In genomic region chrX:16883487-16883804, GRCh38 we compare ENCODE assay signal across 12 cellular contexts. TPM values are rescaled to one million over a fixed set of nuclear protein-coding genes. Genes with fewer than 3 reads are reported as not detected.
DNase-seq lines count a peak whose midpoint lies in the region; ATAC-seq and TF ChIP-seq lines count a peak whose summit lies in the region.
"Had no signal": no experiment of that assay in that cellular context is flagged by ENCODE, and none has a peak within 500 bp of the region (broad histone marks: within the 10 kb centered on the region; RNA-seq: fewer than 3 reads in every experiment).

No MANE protein-coding gene starts in this region.

- H3K36me3 Mint-ChIP-seq in endodermal cell (ENCODE audit: low read depth): no peaks in the 10 kb centered on the region
- H3K36me3 Mint-ChIP-seq in progenitor cell of endocrine pancreas (ENCODE audit: insufficient read depth): no peaks in the 10 kb centered on the region
- H3K36me3 Mint-ChIP-seq: CD8-positive, alpha-beta memory T cell had no signal

- H3K9ac ChIP-seq in endodermal cell (ENCODE audit: extremely low read depth, low read length, poor library complexity, severe bottlenecking): no peak overlapping the region

- POLR2A ChIA-PET in Panc1 (lab: Charles Lee): no interaction called here

- H3K27ac ChIP-seq in DOHH2 (ENCODE audit: low read depth, low read length) (peak overlapping the region; percentile 83), Panc1 (ENCODE audit: low read length) (no peak overlapping the region), endodermal cell (ENCODE audit: low read depth, low read length) (no peak overlapping the region)

- H3K9me2 ChIP-seq in DOHH2 (replicated peaks; ENCODE audit: control insufficient read depth, low read length): no peaks in the 10 kb centered on the region

- H3K79me2 ChIP-seq in DOHH2 (ENCODE audit: control insufficient read depth, low read length): no peaks in the 10 kb centered on the region

- WGBS in endodermal cell (ENCODE audit: insufficient coverage in 1 of 2, insufficient read length in 1 of 2), 2 experiments: 45% methylated on average over 3 of the region's 3 CpGs; no CpG with 5 or more reads in 1 of the 2 experiments

- H3K9me3 ChIP-seq in DOHH2 (ENCODE audit: control insufficient read depth, insufficient read depth, low read length) (no peaks in the 10 kb centered on the region), Panc1 (ENCODE audit: control insufficient read depth, insufficient read depth, low read depth, low read length) (no peaks in the 10 kb centered on the region), endodermal cell (ENCODE audit: control insufficient read depth, low read length) (no peaks in the 10 kb centered on the region)
- H3K9me3 ChIP-seq: esophagus squamous epithelium, right atrium auricular region, stomach had no signal

- intact Hi-C loops in Panc1 (cut with micrococcal nuclease; ENCODE audit: unreplicated experiment): loop anchor here (2.0 kb wide), 1 partner anchor 163 kb away; no protein-coding TSS in a partner anchor

- H3K4me1 Mint-ChIP-seq in endodermal cell (peaks cover 3% of the 10 kb centered on the region), progenitor cell of endocrine pancreas (ENCODE audit: low read depth) (peaks cover 9% of the 10 kb centered on the region)

- no peak for ATAC-seq in Panc1
- no peak for ATAC-seq in left lobe of liver
- no peak for ATAC-seq in HG03354 (IDR thresholded peaks at IDR 0.05; ENCODE audit: poor library complexity, severe bottlenecking, unreplicated experiment)
- ATAC-seq in HG03442 (IDR thresholded peaks at IDR 0.05; ENCODE audit: unreplicated experiment): no peak

- BruUV-seq in Panc1 (replicated peaks; lab: Mats Ljungman, UMichigan): no TSS peak

- H3K4me2 ChIP-seq in DOHH2 (ENCODE audit: low read length): peak overlapping the region; percentile 81

- H3K27me3 Mint-ChIP-seq in endodermal cell (ENCODE audit: insufficient read depth) (peaks cover 24% of the 10 kb centered on the region), progenitor cell of endocrine pancreas (peaks cover 3% of the 10 kb centered on the region)

- no peaks in the 10 kb centered on the region for H3K9me3 Mint-ChIP-seq in endodermal cell
- no peaks in the 10 kb centered on the region for H3K9me3 Mint-ChIP-seq in progenitor cell of endocrine pancreas (ENCODE audit: low read depth)
- H3K9me3 Mint-ChIP-seq: CD8-positive, alpha-beta memory T cell had no signal

- H3K4me3 ChIP-seq in DOHH2 (ENCODE audit: low read length) (peak overlapping the region; percentile 84), Panc1 (ENCODE audit: low read depth in 2 of 2, low read length in 2 of 2) (no peak overlapping the region), endodermal cell (ENCODE audit: low read length) (peak overlapping the region; percentile 76)

- no peaks in the 10 kb centered on the region for H4K20me1 ChIP-seq in DOHH2 (ENCODE audit: control insufficient read depth, insufficient read depth, low read depth, low read length)

- no peaks in the 10 kb centered on the region for H3K27me3 ChIP-seq in DOHH2 (ENCODE audit: control insufficient read depth, low read length)
- no peaks in the 10 kb centered on the region for H3K27me3 ChIP-seq in Panc1 (ENCODE audit: control insufficient read depth, insufficient read depth, low read length)
- no peaks in the 10 kb centered on the region for H3K27me3 ChIP-seq in endodermal cell (ENCODE audit: control insufficient read depth, insufficient read depth, low read length, poor library complexity, severe bottlenecking)
- H3K27me3 ChIP-seq: esophagus squamous epithelium, right atrium auricular region had no signal

- H3K4me1 ChIP-seq in DOHH2 (ENCODE audit: control insufficient read depth, low read length) (peaks cover 46% of the 10 kb centered on the region), Panc1 (ENCODE audit: control insufficient read depth, insufficient read depth, low read length) (no peaks in the 10 kb centered on the region), endodermal cell (ENCODE audit: control insufficient read depth, insufficient read depth, low read length) (no peaks in the 10 kb centered on the region)
- H3K4me1 ChIP-seq: right atrium auricular region had no signal

- 0 out of 2 replicates have a peak, but pooled peaks cover 2% of the 10 kb centered on the region for H3F3A ChIP-seq in DOHH2 (ENCODE audit: control insufficient read depth, insufficient read depth)

- H3K36me3 ChIP-seq in DOHH2 (ENCODE audit: control insufficient read depth, low read length) (no peaks in the 10 kb centered on the region), Panc1 (ENCODE audit: control insufficient read depth, insufficient read depth, low read length) (no peaks in the 10 kb centered on the region), endodermal cell (ENCODE audit: control insufficient read depth, insufficient read depth, low read length) (no peaks in the 10 kb centered on the region)
- H3K36me3 ChIP-seq: esophagus squamous epithelium, right atrium auricular region, stomach had no signal

- no peak for TF ChIP-seq CTCF in DOHH2 (IDR thresholded peaks at IDR 0.05; ENCODE audit: low read depth, low read length, poor library complexity, severe bottlenecking)
- TF ChIP-seq CTCF in Panc1 (IDR thresholded peaks at IDR 0.05): peak; percentile 24
- TF ChIP-seq CTCF in endodermal cell (conservative IDR thresholded peaks at IDR 0.05): no peak
- no peak for TF ChIP-seq CTCF in progenitor cell of endocrine pancreas (IDR thresholded peaks at IDR 0.05; ENCODE audit: unreplicated experiment)

- DNase-seq in Panc1 (ENCODE audit: low read depth, low spot score): no peak
- no peak for DNase-seq in endodermal cell
- no peak for DNase-seq in progenitor cell of endocrine pancreas (ENCODE audit: low spot score, unreplicated experiment)
- no peak for DNase-seq in left lobe of liver (ENCODE audit: low spot score)
- DNase-seq in iPS-NIHi7 (ENCODE audit: extremely low spot score): no peak
- DNase-seq: esophagus squamous epithelium had no signal

- H3K27ac Mint-ChIP-seq in endodermal cell: no peak overlapping the region
- H3K27ac Mint-ChIP-seq in progenitor cell of endocrine pancreas: no peak overlapping the region

- peak overlapping the region; percentile 66 for H3K4me3 Mint-ChIP-seq in endodermal cell
- peak overlapping the region; percentile 85 for H3K4me3 Mint-ChIP-seq in progenitor cell of endocrine pancreas (ENCODE audit: low read depth)

- CTCF ChIA-PET in Panc1 (lab: Charles Lee): interaction anchor here (1.0 to 1.9 kb wide), 2 partner anchors 162 to 163 kb away, joined by 3 to 23 read pairs; no protein-coding TSS in a partner anchor

- in situ Hi-C loops in Panc1 (cut with HindIII; ENCODE audit: low pct_unique_long_range_greater_than_20kb, low sequenced_read_pairs): no loop called here

RNA-seq across cellular contexts. Expression of gene RBBP7, which starts 13.3 kb away (rescaled TPM):
- total RNA-seq in Panc1 (2021; ENCODE audit: unreplicated experiment) (95.8 TPM), endodermal cell (100 to 1,000 TPM; 135 to 239 TPM), progenitor cell of endocrine pancreas (234 and 235 TPM in 2 replicates), left lobe of liver (28.1 TPM)
- polyA plus RNA-seq in Panc1 (2012; ENCODE audit: insufficient read length): 86.5 TPM
- polyA plus RNA-seq in endodermal cell (2013, experiment 1 of 2): 124 TPM
- 120 TPM for polyA plus RNA-seq in endodermal cell (2013, experiment 2 of 2)

Comparison
In these comparisons a context has a peak if more than half of its experiments do, and no peak if none do; other contexts are left out.
1. H3K4me3 ChIP-seq: peak in DOHH2 (single experiment) and endodermal cell (single experiment); none in Panc1 (0 of 2).